21 cellular contexts compared by ENCODE assay signal in the genomic region with DNA sequence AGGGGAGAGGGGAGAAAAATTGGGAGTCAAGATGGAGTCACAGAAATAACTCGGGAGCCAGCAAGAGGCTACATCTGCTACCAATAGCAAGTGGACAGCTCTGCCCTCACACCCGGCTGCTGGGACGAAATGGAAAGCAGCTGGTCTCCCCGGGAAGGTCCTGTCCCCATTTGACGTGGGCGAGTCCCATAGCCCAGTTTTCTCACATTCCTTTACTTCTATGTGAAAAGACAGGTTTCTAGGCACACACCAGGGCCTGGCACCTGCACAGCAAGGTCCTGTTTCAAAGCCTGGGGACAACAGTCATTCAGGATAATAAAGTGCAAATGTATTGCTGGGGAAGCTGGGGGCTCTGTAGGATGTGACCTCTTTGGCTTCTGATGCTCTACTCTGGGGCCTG.
"Had no signal": no experiment of that assay in that cellular context is flagged by ENCODE, and none has a peak within 500 bp of the region (broad histone marks: within the 10 kb centered on the region; RNA-seq: fewer than 3 reads in every experiment).

No MANE protein-coding gene starts in this region.

- DNase-seq: dermis blood vessel endothelial cell; effector memory CD4-positive, alpha-beta T cell; gastrocnemius medialis; heart left ventricle; kidney; midbrain; naive B cell; pancreas; right lobe of liver; stimulated activated CD4-positive, alpha-beta T cell treated with anti-CD3 and anti-CD28 coated beads, Interleukin-4, amount 100 ng/mL, for 4 hours; stimulated activated naive CD8-positive, alpha-beta T cell treated with anti-CD3 and anti-CD28 coated beads, Interleukin-15, Interleukin-2, amounts not matched to agents 100 U/mL and 50 U/mL, for 24 hours; trophoblast cell had no signal

- H3K79me2 ChIP-seq: hepatocyte had no signal

- H3K27me3 Mint-ChIP-seq: naive B cell; stimulated activated memory B cell treated with anti-CD40 and anti-IgM and Interleukin-4, amounts not matched to agents 10 μg/mL and 1 μg/mL and 100 μg/mL, for 72 hours had no signal

- H3K27ac Mint-ChIP-seq: naive B cell; natural killer cell treated with Interleukin-12 subunit alpha and Interleukin-12 subunit beta and Interleukin-15 and Interleukin-18, amount 100 ng/mL, for 72 hours; stimulated activated memory B cell treated with anti-CD40 and anti-IgM and Interleukin-4, amounts not matched to agents 10 μg/mL and 1 μg/mL and 100 μg/mL, for 72 hours had no signal

- H3K9me3 ChIP-seq: gastrocnemius medialis, neutrophil, pancreas, right lobe of liver, vagina had no signal

- H3K9me3 Mint-ChIP-seq: natural killer cell treated with Interleukin-12 subunit alpha and Interleukin-12 subunit beta and Interleukin-15 and Interleukin-18, amount 100 ng/mL, for 72 hours had no signal

- H3K4me2 ChIP-seq: hepatocyte had no signal

- H3K36me3 Mint-ChIP-seq: natural killer cell treated with Interleukin-12 subunit alpha and Interleukin-12 subunit beta and Interleukin-15 and Interleukin-18, amount 100 ng/mL, for 72 hours; stimulated activated memory B cell treated with anti-CD40 and anti-IgM and Interleukin-4, amounts not matched to agents 10 μg/mL and 1 μg/mL and 100 μg/mL, for 72 hours had no signal

- H3K27me3 ChIP-seq: gastrocnemius medialis, heart left ventricle, hepatocyte, left lung, neutrophil, pancreas, right lobe of liver, suprapubic skin, vagina had no signal

- H3K4me3 Mint-ChIP-seq: naive B cell; natural killer cell treated with Interleukin-12 subunit alpha and Interleukin-12 subunit beta and Interleukin-15 and Interleukin-18, amount 100 ng/mL, for 72 hours; neural crest cell; stimulated activated memory B cell treated with anti-CD40 and anti-IgM and Interleukin-4, amounts not matched to agents 10 μg/mL and 1 μg/mL and 100 μg/mL, for 72 hours had no signal

- H3K36me3 ChIP-seq: gastrocnemius medialis, heart left ventricle, left lung, neutrophil, pancreas, right lobe of liver, suprapubic skin, vagina had no signal

- H3K4me1 ChIP-seq: right lobe of liver, vagina had no signal

- H2AFZ ChIP-seq: hepatocyte had no signal

- H3K4me3 ChIP-seq: coronary artery, gastrocnemius medialis, heart left ventricle, hepatocyte, left lung, pancreas, right lobe of liver, suprapubic skin, vagina had no signal

- H3K27ac ChIP-seq: coronary artery, gastrocnemius medialis, hepatocyte, left lung, neutrophil, pancreas, right lobe of liver, suprapubic skin, vagina had no signal
